Comparison of ENCODE assay signal across 8 cellular contexts in the genomic region with DNA sequence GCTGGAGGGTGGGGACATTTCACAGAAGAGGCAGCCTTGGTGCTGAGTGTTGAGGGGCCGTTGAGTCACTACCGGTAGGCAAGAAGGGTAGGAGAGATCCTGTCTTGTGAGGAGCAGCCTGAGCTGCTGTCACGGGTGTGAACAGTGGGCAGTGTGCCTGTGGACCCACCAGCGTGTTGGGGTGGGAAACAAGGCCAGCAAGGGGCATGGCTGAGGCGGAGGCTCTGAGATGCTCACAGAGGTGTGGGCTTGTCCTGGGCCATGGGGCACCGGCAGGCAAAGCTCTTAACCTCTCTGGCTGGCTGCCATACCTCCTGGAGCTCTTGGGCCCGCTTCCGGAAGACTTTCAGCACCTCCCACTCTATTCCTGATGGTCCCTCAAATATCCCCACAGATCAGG.
"Had no signal": no experiment of that assay in that cellular context is flagged by ENCODE, and none has a peak within 500 bp of the region (broad histone marks: within the 10 kb centered on the region; RNA-seq: fewer than 3 reads in every experiment).

No MANE protein-coding gene starts in this region.

- DNase-seq: GM23248, GOT3, H9, HCEC 1CT, IMR-90, KBM-7 had no signal

- FAIRE-seq: H54, HTR-8/SVneo had no signal

- H3K9ac ChIP-seq: GM23248 had no signal

- H2AFZ ChIP-seq: GM23248 had no signal

- H3K27ac ChIP-seq: GM23248 had no signal

- H3K4me3 ChIP-seq: GM23248 had no signal
